ENCODE assay signal across 24 cellular contexts in genomic region chr5:149645725-149646124, GRCh38.
"Had no signal": no experiment of that assay in that cellular context is flagged by ENCODE, and none has a peak within 500 bp of the region (broad histone marks: within the 10 kb centered on the region; RNA-seq: fewer than 3 reads in every experiment).

No MANE protein-coding gene starts in this region.

- H3K4me3 Mint-ChIP-seq: mesothelial cell of epicardium; naive thymus-derived CD4-positive, alpha-beta T cell; nephron; stimulated activated memory B cell treated with anti-CD40 and anti-IgM and Interleukin-4, amounts not matched to agents 10 μg/mL and 1 μg/mL and 100 μg/mL, for 72 hours; stimulated activated naive CD8-positive, alpha-beta T cell treated with anti-CD3 and anti-CD28 coated beads, Interleukin-15, amount 100 ng/mL, for 72 hours; type B pancreatic cell had no signal

- H3K4me1 ChIP-seq: left lung, lower lobe of right lung, spleen, uterus had no signal

- H3K9me3 Mint-ChIP-seq: mesothelial cell of epicardium; nephron; stimulated activated memory B cell treated with anti-CD40 and anti-IgM and Interleukin-4, amounts not matched to agents 10 μg/mL and 1 μg/mL and 100 μg/mL, for 72 hours; stimulated activated naive CD8-positive, alpha-beta T cell treated with anti-CD3 and anti-CD28 coated beads, Interleukin-15, amount 100 ng/mL, for 72 hours; type B pancreatic cell had no signal

- DNase-seq: hippocampal formation; kidney; left colon; left lung; lower lobe of right lung; mesendoderm; naive thymus-derived CD4-positive, alpha-beta T cell; ovary; spleen; stimulated activated CD4-positive, alpha-beta T cell treated with anti-CD3 and anti-CD28 coated beads, Interleukin-4, amount 100 ng/mL, for 4 hours; stimulated activated CD8-positive, alpha-beta memory T cell treated with anti-CD3 and anti-CD28 coated beads, Interleukin-4, amount 100 ng/mL, for 48 hours; stimulated activated naive CD4-positive, alpha-beta T cell treated with Interleukin-2 at 50 U/mL for 16 hours; stimulated activated naive CD8-positive, alpha-beta T cell treated with anti-CD3 and anti-CD28 coated beads, Interleukin-15, amount 100 ng/mL, for 72 hours; substantia nigra; uterus had no signal

- H3K36me3 ChIP-seq: left lung, lower lobe of right lung, ovary, right atrium auricular region, spleen, tibial nerve, uterus had no signal

- H3K27me3 ChIP-seq: left lung, ovary, right atrium auricular region, spleen, tibial nerve, uterus had no signal

- FAIRE-seq: kidney had no signal

- H3K27ac Mint-ChIP-seq: mesothelial cell of epicardium; nephron; progenitor cell of endocrine pancreas; stimulated activated memory B cell treated with anti-CD40 and anti-IgM and Interleukin-4, amounts not matched to agents 10 μg/mL and 1 μg/mL and 100 μg/mL, for 72 hours; stimulated activated naive CD8-positive, alpha-beta T cell treated with anti-CD3 and anti-CD28 coated beads, Interleukin-15, amount 100 ng/mL, for 72 hours; type B pancreatic cell had no signal

- ATAC-seq: left colon; left lung; lower lobe of right lung; naive thymus-derived CD4-positive, alpha-beta T cell; sciatic nerve; stimulated activated memory B cell treated with anti-CD40 and anti-IgM and Interleukin-4, amounts not matched to agents 10 μg/mL and 1 μg/mL and 100 μg/mL, for 72 hours had no signal

- H3K4me3 ChIP-seq: left lung, lower lobe of right lung, ovary, right atrium auricular region, skin epidermis, spleen, tibial nerve, uterus had no signal

- H3K36me3 Mint-ChIP-seq: mesothelial cell of epicardium; naive thymus-derived CD4-positive, alpha-beta T cell; stimulated activated memory B cell treated with anti-CD40 and anti-IgM and Interleukin-4, amounts not matched to agents 10 μg/mL and 1 μg/mL and 100 μg/mL, for 72 hours; type B pancreatic cell had no signal

- H3K9me3 ChIP-seq: left lung, lower lobe of right lung, ovary, right atrium auricular region, spleen, tibial nerve, uterus had no signal

- H3K27me3 Mint-ChIP-seq: stimulated activated memory B cell treated with anti-CD40 and anti-IgM and Interleukin-4, amounts not matched to agents 10 μg/mL and 1 μg/mL and 100 μg/mL, for 72 hours; stimulated activated naive CD8-positive, alpha-beta T cell treated with anti-CD3 and anti-CD28 coated beads, Interleukin-15, amount 100 ng/mL, for 72 hours had no signal

- H3K4me1 Mint-ChIP-seq: stimulated activated memory B cell treated with anti-CD40 and anti-IgM and Interleukin-4, amounts not matched to agents 10 μg/mL and 1 μg/mL and 100 μg/mL, for 72 hours had no signal

- H3K27ac ChIP-seq: left lung, lower lobe of right lung, ovary, right atrium auricular region, skin epidermis, spleen, tibial nerve, uterus had no signal
